In genomic region chr4:79163981-79164490, GRCh38 we compare ENCODE assay signal across 13 cellular contexts.
DNase-seq lines count a peak whose midpoint lies in the region; ATAC-seq lines count a peak whose summit lies in the region.
"Had no signal": no experiment of that assay in that cellular context is flagged by ENCODE, and none has a peak within 500 bp of the region (broad histone marks: within the 10 kb centered on the region; RNA-seq: fewer than 3 reads in every experiment).

No MANE protein-coding gene starts in this region.

- no peak overlapping the region for H2BK15ac ChIP-seq in neuronal stem cell (ENCODE audit: low read length)

- H3K4ac ChIP-seq in neuronal stem cell (ENCODE audit: low read length) = no peak overlapping the region

- H3K36me3 ChIP-seq in neuronal stem cell (replicated peaks in 1 of 2; ENCODE audit: control insufficient read depth in 2 of 2, insufficient read depth in 2 of 2, low read length in 2 of 2) = no peaks in the 10 kb centered on the region
- H3K36me3 ChIP-seq: neural progenitor cell, upper lobe of left lung had no signal

- DNase-seq in NCI-H2171 treated with DMSO at 0.1 percent for 48 hours (lab: John Stamatoyannopoulos, UW) (peak; percentile 66), neuronal stem cell (ENCODE audit: low spot score) (no peak), glomerular visceral epithelial cell (ENCODE audit: extremely low spot score) (no peak)
- DNase-seq: DND-41; NCI-H1417 treated with DMSO at 0.1 percent for 48 hours; stimulated activated CD4-positive, alpha-beta T cell treated with anti-CD3 and anti-CD28 coated beads, Interleukin-4, amount 100 ng/mL, for 1 hour; upper lobe of left lung had no signal

- WGBS in neuronal stem cell (ENCODE audit: extremely low coverage in 2 of 2, insufficient read length in 2 of 2, insufficient replicate concordance in 1 of 2), 2 donors = no CpG with 5 or more reads among the region's 4 CpGs

- H3K9ac ChIP-seq in neuronal stem cell (ENCODE audit: low read depth, low read length, poor library complexity) = no peak overlapping the region
- H3K9ac ChIP-seq: neural progenitor cell had no signal

- H3K14ac ChIP-seq in neuronal stem cell (ENCODE audit: low read length) = no peak overlapping the region

- H4K91ac ChIP-seq in neuronal stem cell (ENCODE audit: low read depth, low read length, poor library complexity) = no peak overlapping the region

- no peaks in the 10 kb centered on the region for H3K27me3 ChIP-seq in neuronal stem cell (ENCODE audit: control insufficient read depth in 3 of 3, insufficient read depth in 3 of 3, low read depth in 1 of 3, low read length in 3 of 3)
- H3K27me3 ChIP-seq: neural progenitor cell, upper lobe of left lung had no signal

- peaks cover 0 to 2% of the 10 kb centered on the region in 2 donors for H3K9me3 ChIP-seq in neuronal stem cell (replicated peaks in 1 of 2; ENCODE audit: control insufficient read depth in 2 of 2, insufficient read depth in 1 of 2, low read depth in 1 of 2, low read length in 2 of 2)
- H3K9me3 ChIP-seq: upper lobe of left lung had no signal

- ATAC-seq in GM19035 (IDR thresholded peaks at IDR 0.05; ENCODE audit: unreplicated experiment) = peak; percentile 61
- peak; percentile 89 for ATAC-seq in HG02870 (IDR thresholded peaks at IDR 0.05; ENCODE audit: unreplicated experiment)
- no peak for ATAC-seq in HG03196 (IDR thresholded peaks at IDR 0.05; ENCODE audit: unreplicated experiment)
- ATAC-seq in HG03135 (IDR thresholded peaks at IDR 0.05; ENCODE audit: unreplicated experiment) = no peak

- H4K8ac ChIP-seq in neuronal stem cell (ENCODE audit: low read depth, low read length) = no peak overlapping the region

- no peak overlapping the region for H3K4me2 ChIP-seq in neuronal stem cell (ENCODE audit: insufficient read depth, low read length, poor library complexity, severe bottlenecking)
- H3K4me2 ChIP-seq: neural progenitor cell had no signal

- no peak overlapping the region for H3K4me3 ChIP-seq in neuronal stem cell (ENCODE audit: low read length in 2 of 2)
- H3K4me3 ChIP-seq: neural progenitor cell, skin epidermis, upper lobe of left lung had no signal

- H3K23ac ChIP-seq in neuronal stem cell (ENCODE audit: low read depth, low read length, poor library complexity) = no peak overlapping the region

- H2AK5ac ChIP-seq in neuronal stem cell (ENCODE audit: low read depth, low read length) = no peak overlapping the region

- H2AFZ ChIP-seq in neuronal stem cell (ENCODE audit: low read length) = peak overlapping the region; percentile 33
- H2AFZ ChIP-seq: neural progenitor cell had no signal

- H2BK120ac ChIP-seq in neuronal stem cell (ENCODE audit: low read depth, low read length) = no peak overlapping the region

- H3K18ac ChIP-seq in neuronal stem cell (ENCODE audit: low read length) = no peak overlapping the region

- H2BK5ac ChIP-seq in neuronal stem cell (ENCODE audit: low read length) = no peak overlapping the region

- H2BK12ac ChIP-seq in neuronal stem cell (ENCODE audit: low read length) = no peak overlapping the region

- no peaks in the 10 kb centered on the region for H3K79me1 ChIP-seq in neuronal stem cell (ENCODE audit: low read depth, low read length)

- H3K27ac ChIP-seq in neuronal stem cell (replicated peaks; ENCODE audit: low read length) = no peak overlapping the region
- H3K27ac ChIP-seq: neural progenitor cell, skin epidermis, upper lobe of left lung had no signal

- no peaks in the 10 kb centered on the region for H3K4me1 ChIP-seq in neuronal stem cell (ENCODE audit: control insufficient read depth in 2 of 2, insufficient read depth in 1 of 2, low read depth in 1 of 2, low read length in 2 of 2)
- H3K4me1 ChIP-seq: neural progenitor cell, upper lobe of left lung had no signal

Comparison
In these comparisons a context has a peak if more than half of its experiments do, and no peak if none do; other contexts are left out.
1. ATAC-seq: peak in GM19035 (single experiment) and HG02870 (single experiment); none in HG03196 (single experiment) and HG03135 (single experiment).